Comparison of ENCODE assay signal across 14 cellular contexts in genomic region chr5:548256-548655, GRCh38. TPM values are rescaled to one million over a fixed set of nuclear protein-coding genes. Genes with fewer than 3 reads are reported as not detected.
A peak's percentile ranks its signal among the peaks of the same experiment; 100 is the strongest.
DNase-seq lines count a peak whose midpoint lies in the region; ATAC-seq and TF ChIP-seq lines count a peak whose summit lies in the region.
"Had no signal": no experiment of that assay in that cellular context is flagged by ENCODE, and none has a peak within 500 bp of the region (broad histone marks: within the 10 kb centered on the region; RNA-seq: fewer than 3 reads in every experiment).

No MANE protein-coding gene starts in this region.

- H3K27me3 Mint-ChIP-seq in CD4-positive, alpha-beta memory T cell, result peaks cover 10 to 22% of the 10 kb centered on the region in 2 donors

- no peak overlapping the region for H3K27ac Mint-ChIP-seq in CD4-positive, alpha-beta memory T cell
- H3K27ac Mint-ChIP-seq: activated T-helper 1 cell treated with anti-CD3 and anti-CD28 coated beads, Interleukin-12 subunit alpha, Interleukin-12 subunit beta, Interleukin-2, Interleukin-4 antibody, amounts not matched to agents 30 ng/mL and 10 ng/mL and 1 ng/mL, durations not matched to agents 14 hours and 24 hours and 36 hours had no signal

- intact Hi-C loops in mucosa of descending colon (cut with DNase I, micrococcal nuclease), result no loop called here
- intact Hi-C loops in CD4-positive, alpha-beta memory T cell (cut with micrococcal nuclease), result no loop called here

- ATAC-seq in mucosa of descending colon (no peak), GM19395 (IDR thresholded peaks at IDR 0.05; ENCODE audit: unreplicated experiment) (no peak)
- ATAC-seq: stimulated activated naive CD8-positive, alpha-beta T cell treated with anti-CD3 and anti-CD28 coated beads, Interleukin-15, Interleukin-2, amounts not matched to agents 100 U/mL and 50 U/mL, for 24 hours had no signal

- DNase-seq in 8988T, result peak; percentile 80
- peak; percentile 63 for DNase-seq in EL
- DNase-seq in adipocyte (ENCODE audit: low read depth), result peak; percentile 20
- DNase-seq in mucosa of descending colon, result peak in 2 of 3 donors; percentile 28 to 52
- no peak for DNase-seq in GM13977 (ENCODE audit: low spot score)
- DNase-seq in activated naive CD4-positive, alpha-beta T cell treated with Interleukin-2 at 50 U/mL for 16 hours, result no peak
- no peak for DNase-seq in CD4-positive, alpha-beta memory T cell
- DNase-seq: C1 segment of cervical spinal cord; caudate nucleus; NCI-H2081 treated with DMSO at 0.1 percent for 48 hours; stimulated activated naive CD8-positive, alpha-beta T cell treated with anti-CD3 and anti-CD28 coated beads, Interleukin-15, Interleukin-2, amounts not matched to agents 100 U/mL and 50 U/mL, for 24 hours had no signal

- H3K27ac ChIP-seq in CD4-positive, alpha-beta memory T cell (ENCODE audit: low read depth, low read length), result no peak overlapping the region
- H3K27ac ChIP-seq: WERI-Rb-1 had no signal

- peaks cover 0 to 4% (median 1%) of the 10 kb centered on the region in 8 donors for H3K9me3 Mint-ChIP-seq in CD4-positive, alpha-beta memory T cell
- H3K9me3 Mint-ChIP-seq: activated T-helper 1 cell treated with anti-CD3 and anti-CD28 coated beads, Interleukin-12 subunit alpha, Interleukin-12 subunit beta, Interleukin-2, Interleukin-4 antibody, amounts not matched to agents 30 ng/mL and 10 ng/mL and 1 ng/mL, durations not matched to agents 14 hours and 24 hours and 36 hours had no signal

- H3K36me3 Mint-ChIP-seq in CD4-positive, alpha-beta memory T cell, result no peaks in the 10 kb centered on the region

- in situ Hi-C loops in GM13977 (cut with MboI; ENCODE audit: low pct_unique_long_range_greater_than_20kb, low sequenced_read_pairs, unreplicated experiment), result no loop called here

- TF ChIP-seq CTCF in mucosa of descending colon (IDR thresholded peaks at IDR 0.05), result no peak
- no peak for TF ChIP-seq CTCF in GM13977 (IDR thresholded peaks at IDR 0.05; ENCODE audit: extremely low read depth, insufficient read depth, missing control alignments)

- H3K9me3 ChIP-seq in adipocyte (ENCODE audit: control insufficient read depth, low read length) (peaks cover 8% of the 10 kb centered on the region), mucosa of descending colon (no peaks in the 10 kb centered on the region)
- H3K9me3 ChIP-seq in CD4-positive, alpha-beta memory T cell (ENCODE audit: control insufficient read depth in 1 of 2, low read length in 2 of 2), result no peaks in the 10 kb centered on the region

- CTCF ChIA-PET in CD4-positive, alpha-beta memory T cell (lab: Charles Lee; ENCODE audit: partially characterized antibody), result no interaction called here

- no peak overlapping the region for H3K9ac ChIP-seq in adipocyte (ENCODE audit: low read length)

- H3K27me3 ChIP-seq in adipocyte (replicated peaks; ENCODE audit: control insufficient read depth, insufficient read depth, low read length), result peaks cover 16% of the 10 kb centered on the region
- H3K27me3 ChIP-seq in CD4-positive, alpha-beta memory T cell (ENCODE audit: insufficient read depth, low read length), result peaks cover 4% of the 10 kb centered on the region

- H3K36me3 ChIP-seq in adipocyte (ENCODE audit: control insufficient read depth, insufficient read depth, low read length, severe bottlenecking) (no peaks in the 10 kb centered on the region), mucosa of descending colon (ENCODE audit: low read depth) (no peaks in the 10 kb centered on the region)
- H3K36me3 ChIP-seq in CD4-positive, alpha-beta memory T cell (ENCODE audit: insufficient read depth, low read length), result no peaks in the 10 kb centered on the region
- H3K36me3 ChIP-seq: WERI-Rb-1 had no signal

- POLR2A ChIA-PET in CD4-positive, alpha-beta memory T cell (lab: Charles Lee; ENCODE audit: partially characterized antibody), result no interaction called here

- peaks cover 6% of the 10 kb centered on the region for H3K4me1 ChIP-seq in adipocyte (ENCODE audit: control insufficient read depth, insufficient read depth, low read length)
- H3K4me1 ChIP-seq in mucosa of descending colon (ENCODE audit: low read depth), result peaks cover 25% of the 10 kb centered on the region
- H3K4me1 ChIP-seq in CD4-positive, alpha-beta memory T cell (ENCODE audit: insufficient read depth, low read length), result peaks cover 16% of the 10 kb centered on the region

- no peak overlapping the region for H3K4me3 Mint-ChIP-seq in CD4-positive, alpha-beta memory T cell
- H3K4me3 Mint-ChIP-seq: activated T-helper 1 cell treated with anti-CD3 and anti-CD28 coated beads, Interleukin-12 subunit alpha, Interleukin-12 subunit beta, Interleukin-2, Interleukin-4 antibody, amounts not matched to agents 30 ng/mL and 10 ng/mL and 1 ng/mL, durations not matched to agents 14 hours and 24 hours and 36 hours had no signal

- no peak overlapping the region for H3K4me3 ChIP-seq in adipocyte (ENCODE audit: low read length)
- no peak overlapping the region for H3K4me3 ChIP-seq in mucosa of descending colon
- no peak overlapping the region for H3K4me3 ChIP-seq in CD4-positive, alpha-beta memory T cell (ENCODE audit: low read length in 2 of 2)

- peaks cover 4 to 10% (median 7%) of the 10 kb centered on the region in 4 donors for H3K4me1 Mint-ChIP-seq in CD4-positive, alpha-beta memory T cell

RNA-seq across cellular contexts. Expression of gene SLC9A3, which starts 24.0 kb away (rescaled TPM):
- 100 to 1,000 TPM in 1 of 3 donors, 10 to 100 TPM in 2; 29.2 to 272 (median 77.7) TPM for total RNA-seq in mucosa of descending colon
- 1 to 10 TPM; 2.8 to 3.1 TPM for total RNA-seq in CD4-positive, alpha-beta memory T cell
- polyA plus RNA-seq in CD4-positive, alpha-beta memory T cell, result 1 to 10 TPM; 2.2 to 2.8 TPM

Comparison
In these comparisons a context has a peak if more than half of its experiments do, and no peak if none do; other contexts are left out.
1. DNase-seq: peak in 8988T (single experiment), EL (single experiment), adipocyte (single experiment) and mucosa of descending colon (2 of 3); none in GM13977 (single experiment), activated naive CD4-positive, alpha-beta T cell treated with Interleukin-2 at 50 U/mL for 16 hours (single experiment) and CD4-positive, alpha-beta memory T cell (0 of 5).
2. RNA of gene SLC9A3, which starts 24.0 kb away (total RNA-seq): 29.2 to 272 TPM in mucosa of descending colon; 2.8 to 3.1 TPM in CD4-positive, alpha-beta memory T cell; every median in the first group is over 4 times any median in the second.